16 cellular contexts compared by ENCODE assay signal in the genomic region with DNA sequence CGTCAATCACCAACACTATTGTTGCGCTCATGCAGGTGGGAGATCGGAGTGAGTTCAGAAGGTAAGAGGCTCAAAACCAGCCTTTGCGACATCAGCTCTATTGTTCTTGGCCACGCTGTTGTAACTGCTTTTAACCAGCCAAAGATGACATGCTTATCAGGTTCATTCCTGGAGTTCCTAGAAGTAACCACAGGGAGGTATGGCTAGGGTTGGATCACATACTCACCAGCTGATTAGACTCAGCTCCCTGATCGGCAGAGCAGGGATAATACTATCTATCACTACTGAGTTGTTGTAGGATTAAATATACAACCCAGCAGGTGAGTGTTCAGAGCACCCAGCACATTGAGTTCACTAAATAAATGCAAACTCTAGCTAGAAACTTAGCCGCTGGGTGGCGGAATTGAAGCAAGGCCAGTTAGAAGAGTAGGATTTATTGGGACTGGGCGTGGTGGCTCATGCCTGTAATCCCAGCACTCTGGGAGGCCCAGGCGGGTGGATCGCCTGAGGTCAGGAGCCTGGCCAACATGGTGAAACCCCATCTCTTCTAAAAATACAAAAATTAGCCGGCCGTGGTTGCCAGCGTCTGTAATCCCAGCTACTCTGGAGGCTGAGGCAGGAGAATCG. TPM values are rescaled to one million over a fixed set of nuclear protein-coding genes. Genes with fewer than 3 reads are reported as not detected.
DNase-seq lines count a peak whose midpoint lies in the region; ATAC-seq, FAIRE-seq and TF ChIP-seq lines count a peak whose summit lies in the region.
"Had no signal": no experiment of that assay in that cellular context is flagged by ENCODE, and none has a peak within 500 bp of the region (broad histone marks: within the 10 kb centered on the region; RNA-seq: fewer than 3 reads in every experiment).

No MANE protein-coding gene starts in this region.

- no peak overlapping the region for H2AK5ac ChIP-seq in H1 (ENCODE audit: low read depth, low read length)

- no peaks in the 10 kb centered on the region for H3K9me3 Mint-ChIP-seq in GM23338
- no peaks in the 10 kb centered on the region for H3K9me3 Mint-ChIP-seq in activated naive CD8-positive, alpha-beta T cell treated with anti-CD3 and anti-CD28 coated beads, Interleukin-2, amount 50 U/mL, for 24 hours

- no peak overlapping the region for H3K18ac ChIP-seq in H1 (ENCODE audit: extremely low read depth, low read length)

- POLR2A ChIA-PET in H1 (lab: Charles Lee; ENCODE audit: partially characterized antibody) = interaction anchor here (1.0 to 3.4 kb wide), 2 partner anchors 12 to 14 kb away, joined by 3 to 14 read pairs; a partner anchor contains a TSS

- H4K91ac ChIP-seq in H1 (replicated peaks; ENCODE audit: insufficient read length, low read length) = no peak overlapping the region

- H3K4me3 Mint-ChIP-seq in GM23338 = no peak overlapping the region
- no peak overlapping the region for H3K4me3 Mint-ChIP-seq in activated naive CD8-positive, alpha-beta T cell treated with anti-CD3 and anti-CD28 coated beads, Interleukin-2, amount 50 U/mL, for 24 hours

- ATAC-seq in GM23338 = peak; percentile 51
- peak; percentile 50 for ATAC-seq in mucosa of descending colon
- no peak for ATAC-seq in activated naive CD8-positive, alpha-beta T cell treated with anti-CD3 and anti-CD28 coated beads, Interleukin-2, amount 50 U/mL, for 24 hours
- no peak for ATAC-seq in GM21825 (IDR thresholded peaks at IDR 0.05; ENCODE audit: unreplicated experiment)
- no peak for ATAC-seq in HG02798 (IDR thresholded peaks at IDR 0.05; ENCODE audit: poor library complexity, unreplicated experiment)
- ATAC-seq: left lung had no signal

- no peak overlapping the region for H3K4me3 ChIP-seq in GM23338
- no peak overlapping the region for H3K4me3 ChIP-seq in MG63
- H3K4me3 ChIP-seq in H1 (ENCODE audit: extremely low read depth in 1 of 4, insufficient read depth in 2 of 4, low read depth in 3 of 4, low read length in 4 of 4) = no peak overlapping the region
- no peak overlapping the region for H3K4me3 ChIP-seq in mucosa of descending colon
- H3K4me3 ChIP-seq: left lung, spleen, tibial artery had no signal

- no peak overlapping the region for H3K56ac ChIP-seq in H1 (replicated peaks; ENCODE audit: insufficient read length, low read depth, low read length)

- H2BK20ac ChIP-seq in H1 (ENCODE audit: low read length) = no peak overlapping the region

- no peak overlapping the region for H3K9ac ChIP-seq in H1 (replicated peaks in 1 of 4; ENCODE audit: extremely low read depth in 1 of 4, low read depth in 3 of 4, low read length in 3 of 4)
- H3K9ac ChIP-seq: parathyroid adenoma had no signal

- H3K23me2 ChIP-seq in H1 (ENCODE audit: low read depth, low read length) = no peaks in the 10 kb centered on the region

- intact Hi-C loops in mucosa of descending colon (cut with DNase I, micrococcal nuclease) = no loop called here

- TF ChIP-seq RAD21 in H1 (IDR thresholded peaks at IDR 0.05 in 1 of 2, conservative IDR thresholded peaks at IDR 0.05 in 1 of 2; ENCODE audit: low read depth in 2 of 2, low read length in 2 of 2) = peak in 1 of 2 experiments; percentile 35; a peak in 2 of 4 replicates

- no peak overlapping the region for H3K4ac ChIP-seq in H1 (replicated peaks; ENCODE audit: insufficient read length, low read depth, low read length)

- H3K36me3 ChIP-seq in GM23338 (ENCODE audit: insufficient read depth) = no peaks in the 10 kb centered on the region
- no peaks in the 10 kb centered on the region for H3K36me3 ChIP-seq in MG63
- H3K36me3 ChIP-seq in H1 (ENCODE audit: control insufficient read depth in 2 of 4, insufficient read depth in 4 of 4, low read length in 3 of 4) = no peaks in the 10 kb centered on the region
- no peaks in the 10 kb centered on the region for H3K36me3 ChIP-seq in mucosa of descending colon (ENCODE audit: low read depth)
- H3K36me3 ChIP-seq: BE2C, spleen, tibial artery had no signal

- no peaks in the 10 kb centered on the region for H3K9me2 ChIP-seq in GM23338 (ENCODE audit: insufficient read depth)

- H3K23ac ChIP-seq in H1 (ENCODE audit: insufficient read length) = no peak overlapping the region

- TF ChIP-seq POLR2A in H1 (IDR thresholded peaks at IDR 0.05; ENCODE audit: control extremely low read depth in 1 of 2, low read depth in 2 of 2, low read length in 2 of 2) = no peak

- H3K36me3 Mint-ChIP-seq in GM23338 (ENCODE audit: low read depth) = peaks cover 10% of the 10 kb centered on the region; the same call in 2 of the 3 replicates
- no peaks in the 10 kb centered on the region for H3K36me3 Mint-ChIP-seq in activated naive CD8-positive, alpha-beta T cell treated with anti-CD3 and anti-CD28 coated beads, Interleukin-2, amount 50 U/mL, for 24 hours (ENCODE audit: low read depth)

- H3F3A ChIP-seq in GM23338 (replicated peaks; ENCODE audit: low read depth) = no peaks in the 10 kb centered on the region

- TF ChIP-seq CTCF in GM23338 (conservative IDR thresholded peaks at IDR 0.05; ENCODE audit: low read depth in 2 of 2) (peak; percentile 40 to 47), H1 (IDR thresholded peaks at IDR 0.05; ENCODE audit: control extremely low read depth in 1 of 3, insufficient read depth in 1 of 3, low read depth in 1 of 3, low read length in 3 of 3) (peak in 1 of 3 experiments; percentile 4; a peak in 1 of 4 replicates), mucosa of descending colon (IDR thresholded peaks at IDR 0.05) (no peak)

- DNase-seq in GM23338 (ENCODE audit: low spot score) = peak; percentile 49
- peak; percentile 58 for DNase-seq in MG63
- DNase-seq in H1 (ENCODE audit: low read depth in 1 of 2, low spot score in 2 of 2) = no peak
- DNase-seq in mucosa of descending colon = peak in 1 of 3 donors; percentile 55
- no peak for DNase-seq in activated naive CD8-positive, alpha-beta T cell treated with anti-CD3 and anti-CD28 coated beads, Interleukin-2, amount 50 U/mL, for 24 hours
- no peak for DNase-seq in stimulated activated naive CD4-positive, alpha-beta T cell (lab: John Stamatoyannopoulos, UW)
- DNase-seq: activated effector memory CD4-positive, alpha-beta T cell treated with anti-CD3 and anti-CD28 coated beads, Interleukin-2, amount 50 U/mL, for 16 hours; BE2C; left lung; NCI-H1436; spleen had no signal

- H3K27ac Mint-ChIP-seq in GM23338 = no peak overlapping the region
- H3K27ac Mint-ChIP-seq in activated naive CD8-positive, alpha-beta T cell treated with anti-CD3 and anti-CD28 coated beads, Interleukin-2, amount 50 U/mL, for 24 hours = no peak overlapping the region

- H2BK12ac ChIP-seq in H1 (ENCODE audit: low read depth, low read length) = no peak overlapping the region

- H2BK5ac ChIP-seq in H1 (ENCODE audit: low read depth, low read length) = no peak overlapping the region

- no peak overlapping the region for H3K14ac ChIP-seq in H1 (ENCODE audit: insufficient read length)

- H3K27me3 Mint-ChIP-seq in GM23338 (ENCODE audit: insufficient read depth, low read depth, poor library complexity) = peaks cover 8% of the 10 kb centered on the region
- peaks cover 5% of the 10 kb centered on the region for H3K27me3 Mint-ChIP-seq in activated naive CD8-positive, alpha-beta T cell treated with anti-CD3 and anti-CD28 coated beads, Interleukin-2, amount 50 U/mL, for 24 hours

- CTCF ChIA-PET in H1 (lab: Charles Lee; ENCODE audit: partially characterized antibody) = interaction anchor here (0.9 to 3.6 kb wide), 15 partner anchors 9 to 227 kb away, joined by 3 to 11 read pairs (median 4); a partner anchor contains a TSS

- H3K27ac ChIP-seq in GM23338 (ENCODE audit: low read depth) = no peak overlapping the region
- no peak overlapping the region for H3K27ac ChIP-seq in H1 (ENCODE audit: low read depth, low read length)
- H3K27ac ChIP-seq: parathyroid adenoma, spleen, tibial artery had no signal

- no peaks in the 10 kb centered on the region for H3K79me1 ChIP-seq in H1 (ENCODE audit: low read depth, low read length)

- no peak overlapping the region for H4K5ac ChIP-seq in H1 (ENCODE audit: insufficient read length, low read depth, low read length)

- H2AFZ ChIP-seq in GM23338 (no peak overlapping the region; the same call in 1 of the 2 replicates), H1 (ENCODE audit: low read length) (no peak overlapping the region)
- H2AFZ ChIP-seq: parathyroid adenoma had no signal

- H3K9me3 ChIP-seq in MG63 (no peaks in the 10 kb centered on the region), H1 (ENCODE audit: insufficient read depth in 2 of 2, low read depth in 1 of 2, low read length in 1 of 2) (no peaks in the 10 kb centered on the region), mucosa of descending colon (no peaks in the 10 kb centered on the region)
- H3K9me3 ChIP-seq: BE2C, left lung, spleen, tibial artery had no signal

- H3K4me2 ChIP-seq in GM23338 (no peak overlapping the region), H1 (ENCODE audit: insufficient read depth in 1 of 2, low read depth in 2 of 2, low read length in 2 of 2) (no peak overlapping the region)

- no peaks in the 10 kb centered on the region for H3K79me2 ChIP-seq in GM23338 (replicated peaks; ENCODE audit: insufficient read depth)
- H3K79me2 ChIP-seq in H1 (ENCODE audit: control insufficient read depth in 1 of 2, insufficient read depth in 2 of 2, low read length in 2 of 2) = no peaks in the 10 kb centered on the region
- H3K79me2 ChIP-seq: parathyroid adenoma had no signal

- H2BK120ac ChIP-seq in H1 (replicated peaks; ENCODE audit: low read depth, low read length) = no peak overlapping the region

- no peaks in the 10 kb centered on the region for H4K20me1 ChIP-seq in GM23338 (replicated peaks; ENCODE audit: insufficient read depth)
- no peaks in the 10 kb centered on the region for H4K20me1 ChIP-seq in H1 (replicated peaks in 1 of 2; ENCODE audit: control insufficient read depth in 1 of 2, insufficient read depth in 2 of 2, low read length in 2 of 2)

- no peak for FAIRE-seq in H1 (lab: Jason Lieb, UNC)

- TF ChIP-seq EP300 in H1 (IDR thresholded peaks at IDR 0.05; ENCODE audit: borderline replicate concordance in 1 of 2, low read depth in 2 of 2, low read length in 2 of 2) = no peak

- peaks cover 11% of the 10 kb centered on the region; the same call in 2 of the 3 replicates for H3K4me1 Mint-ChIP-seq in GM23338
- H3K4me1 Mint-ChIP-seq in activated naive CD8-positive, alpha-beta T cell treated with anti-CD3 and anti-CD28 coated beads, Interleukin-2, amount 50 U/mL, for 24 hours = no peaks in the 10 kb centered on the region

- no peak overlapping the region for H4K8ac ChIP-seq in H1 (ENCODE audit: extremely low read depth, insufficient read depth, low read length)

- H3K4me1 ChIP-seq in GM23338 (ENCODE audit: insufficient read depth) (peaks cover 6% of the 10 kb centered on the region; the same call in 1 of the 2 replicates), H1 (replicated peaks in 1 of 4; ENCODE audit: control insufficient read depth in 3 of 4, insufficient read depth in 4 of 4, low read length in 3 of 4) (peaks cover 0 to 7% (median 3%) of the 10 kb centered on the region in 4 experiments; a peak in 5 of 7 replicates), mucosa of descending colon (ENCODE audit: low read depth) (no peaks in the 10 kb centered on the region)
- H3K4me1 ChIP-seq: BE2C, left lung, parathyroid adenoma, spleen, tibial artery had no signal

- H3K27me3 ChIP-seq in GM23338 (ENCODE audit: insufficient read depth) (no peaks in the 10 kb centered on the region), MG63 (no peaks in the 10 kb centered on the region), H1 (replicated peaks in 1 of 4; ENCODE audit: control insufficient read depth in 3 of 4, extremely low read depth in 1 of 4, insufficient read depth in 3 of 4, low read length in 3 of 4) (no peaks in the 10 kb centered on the region)
- H3K27me3 ChIP-seq: BE2C, left lung, spleen had no signal

- no peak overlapping the region for H2BK15ac ChIP-seq in H1 (ENCODE audit: low read length)

- WGBS in H1 (ENCODE audit: extremely low coverage in 1 of 2, insufficient coverage in 1 of 2, insufficient read length in 1 of 2, insufficient replicate concordance in 2 of 2, low coverage in 1 of 2, low lambda C conversion rate in 2 of 2, missing lambda C conversion rate in 1 of 2), 2 experiments = 87% methylated on average over 15 of the region's 15 CpGs; no CpG with 5 or more reads in 1 of the 2 experiments

RNA-seq across cellular contexts. Expression of a gene that starts 12.4 kb away (rescaled TPM):
- 0.80 and 5.7 TPM in 2 replicates for total RNA-seq in GM23338 (2014; rRNA removed; shearing (Covaris generic))
- 0.31 and 0.73 TPM in 2 replicates for polyA plus RNA-seq in GM23338 (2016; fragmentation: Nextera tagmentation; extraction: Ambion mirVana)
- not detected in 2 replicates for total RNA-seq in MG63 (2014; rRNA removed; shearing (Covaris generic); ENCODE audit: low replicate concordance)
- total RNA-seq in H1 (2021; fragmentation: NEBNext Ultra II Directional; extraction: Animal tissue kit (Norgen Biotek cat#: 25700)) = 2.9 and 3.4 TPM in 2 replicates
- polyA plus RNA-seq in H1 (2011; rRNA removed) = 2.2 and 3.2 TPM in 2 replicates
- 1.7 TPM for polyA plus RNA-seq in H1 (2011; cell fraction: cytosol; rRNA removed)
- polyA plus RNA-seq in H1 (2011; cell fraction: nucleus; rRNA removed) = 3.3 TPM
- polyA plus RNA-seq in H1 (2012, experiment 1 of 2) = 1.4 to 2.3 TPM (median 2.0 TPM) in 4 replicates
- polyA plus RNA-seq in H1 (2012, experiment 2 of 2) = 2.0 TPM
- polyA plus RNA-seq in H1 (2013, experiment 1 of 2) = 3.2 TPM
- 3.1 TPM for polyA plus RNA-seq in H1 (2013, experiment 2 of 2)
- polyA minus RNA-seq in H1 (2011; rRNA and poly(A)+ RNA removed) = 5.9 and 7.1 TPM in 2 replicates
- 1.7 TPM for polyA minus RNA-seq in H1 (2011; cell fraction: cytosol; rRNA and poly(A)+ RNA removed)
- 2.2 TPM for polyA minus RNA-seq in H1 (2011; cell fraction: nucleus; rRNA and poly(A)+ RNA removed)
- total RNA-seq in mucosa of descending colon = under 1 TPM in 2 of 3 donors, not detected in 1; 0.19 to 0.35 TPM
- total RNA-seq: T-helper 1 cell treated with Interleukin-12 subunit alpha and Interleukin-12 subunit beta and Interleukin-4 antibody, amounts not matched to agents 30 ng/mL and 1 ng/mL, for 36 hours had no signal

Comparison
In these comparisons a context has a peak if more than half of its experiments do, and no peak if none do; other contexts are left out.
1. ATAC-seq: peak in GM23338 (single experiment) and mucosa of descending colon (single experiment); none in activated naive CD8-positive, alpha-beta T cell treated with anti-CD3 and anti-CD28 coated beads, Interleukin-2, amount 50 U/mL, for 24 hours (single experiment), GM21825 (single experiment) and HG02798 (single experiment).
2. DNase-seq: peak in GM23338 (single experiment) and MG63 (single experiment); none in H1 (0 of 2), activated naive CD8-positive, alpha-beta T cell treated with anti-CD3 and anti-CD28 coated beads, Interleukin-2, amount 50 U/mL, for 24 hours (single experiment) and stimulated activated naive CD4-positive, alpha-beta T cell (0 of 6).